7 cellular contexts compared by ENCODE assay signal in genomic region chr16:21629602-21630539, GRCh38. TPM values are rescaled to one million over a fixed set of nuclear protein-coding genes. Genes with fewer than 3 reads are reported as not detected.
"Had no signal": no experiment of that assay in that cellular context is flagged by ENCODE, and none has a peak within 500 bp of the region (broad histone marks: within the 10 kb centered on the region; RNA-seq: fewer than 3 reads in every experiment).

No MANE protein-coding gene starts in this region.

RNA-seq across cellular contexts. Expression of gene IGSF6, which starts 22.5 kb away (rescaled TPM):
- total RNA-seq: activated CD4-positive, alpha-beta T cell treated with anti-CD3 and anti-CD28 coated beads, Interleukin-2, amount 10 ng/mL, durations not matched to agents 24 days and 14 days; activated T-helper 1 cell treated with anti-CD3 and anti-CD28 coated beads, Interleukin-12 subunit alpha, Interleukin-12 subunit beta, Interleukin-2, Interleukin-4 antibody, amounts not matched to agents 30 ng/mL and 10 ng/mL and 1 ng/mL, durations not matched to agents 14 hours and 24 hours and 36 hours; NCI-H460; RPMI7951 had no signal

RNA-seq across cellular contexts. Expression of gene OTOA, which starts 33.9 kb away (rescaled TPM):
- total RNA-seq: activated CD4-positive, alpha-beta T cell treated with anti-CD3 and anti-CD28 coated beads, Interleukin-2, amount 10 ng/mL, durations not matched to agents 24 days and 14 days; activated T-helper 1 cell treated with anti-CD3 and anti-CD28 coated beads, Interleukin-12 subunit alpha, Interleukin-12 subunit beta, Interleukin-2, Interleukin-4 antibody, amounts not matched to agents 30 ng/mL and 10 ng/mL and 1 ng/mL, durations not matched to agents 14 hours and 24 hours and 36 hours; bronchial epithelial cell; NCI-H460; Right ventricle myocardium inferior; RPMI7951 had no signal
- polyA plus RNA-seq: aorta had no signal
